ENCODE assay signal across 20 cellular contexts in genomic region chr3:83224101-83224868, GRCh38.
DNase-seq lines count a peak whose midpoint lies in the region; ATAC-seq and TF ChIP-seq lines count a peak whose summit lies in the region.
"Had no signal": no experiment of that assay in that cellular context is flagged by ENCODE, and none has a peak within 500 bp of the region (broad histone marks: within the 10 kb centered on the region; RNA-seq: fewer than 3 reads in every experiment).

No MANE protein-coding gene starts in this region.

- H3K27ac ChIP-seq in OCI-LY1 (ENCODE audit: low read depth, low read length, poor library complexity, severe bottlenecking), result no peak overlapping the region
- H3K27ac ChIP-seq: suprapubic skin had no signal

- H3K9me3 ChIP-seq in OCI-LY1 (ENCODE audit: low read length), result no peaks in the 10 kb centered on the region
- H3K9me3 ChIP-seq: suprapubic skin had no signal

- H3K9me2 ChIP-seq in OCI-LY1 (ENCODE audit: low read depth, low read length), result no peaks in the 10 kb centered on the region

- TF ChIP-seq CTCF in OCI-LY1 (IDR thresholded peaks at IDR 0.05; ENCODE audit: low read length) (no peak), choroid plexus epithelial cell (conservative IDR thresholded peaks at IDR 0.05; ENCODE audit: low read depth, low read length) (no peak)

- peak; percentile 5 for DNase-seq in Daoy (ENCODE audit: low read depth)
- DNase-seq in choroid plexus epithelial cell (ENCODE audit: low read depth), result peak; percentile 89
- peak; percentile 84 for DNase-seq in lung microvascular endothelial cell (ENCODE audit: low read depth in 2 of 2)
- DNase-seq in hypothalamus (lab: John Stamatoyannopoulos, UW), result no peak
- DNase-seq: activated CD8-positive, alpha-beta T cell treated with anti-CD3 and anti-CD28 coated beads, Interleukin-2, amount 10 ng/mL, durations not matched to agents 7 days and 5 days; activated naive CD4-positive, alpha-beta T cell treated with anti-CD3 and anti-CD28 coated beads for 36 hours; activated T-cell treated with anti-CD3 and anti-CD28 coated beads, Interleukin-2, amount 50 U/mL, for 24 hours; CD8-positive, alpha-beta T cell; DMS79; HFFc6; Kasumi-1; mucosa of descending colon; NCI-H1105; NCI-H69; T1000 had no signal

- H3K4me2 ChIP-seq in OCI-LY1 (ENCODE audit: low read length), result no peak overlapping the region

- H3K4me3 ChIP-seq in OCI-LY1 (ENCODE audit: low read depth, low read length, poor library complexity, severe bottlenecking) (no peak overlapping the region), choroid plexus epithelial cell (ENCODE audit: low read depth, low read length) (no peak overlapping the region)
- H3K4me3 ChIP-seq: mucosa of descending colon, suprapubic skin had no signal

- no peak for ATAC-seq in HG03439 (IDR thresholded peaks at IDR 0.05; ENCODE audit: unreplicated experiment)
- ATAC-seq in HG02588 (IDR thresholded peaks at IDR 0.05; ENCODE audit: unreplicated experiment), result no peak
- ATAC-seq: activated CD8-positive, alpha-beta T cell treated with anti-CD3 and anti-CD28 coated beads, Interleukin-2, amount 10 ng/mL, durations not matched to agents 7 days and 5 days; CD8-positive, alpha-beta T cell; mucosa of descending colon; SK-N-SH treated with all-trans-retinoic acid at 6 μM for 48 hours had no signal

- no peaks in the 10 kb centered on the region for H3K79me2 ChIP-seq in OCI-LY1 (ENCODE audit: insufficient read depth, low read length)

- H4K20me1 ChIP-seq in OCI-LY1 (ENCODE audit: insufficient read depth, low read length), result no peaks in the 10 kb centered on the region

- no peaks in the 10 kb centered on the region for H3K27me3 ChIP-seq in OCI-LY1 (ENCODE audit: insufficient read depth, low read length)
- H3K27me3 ChIP-seq: suprapubic skin had no signal

- no peak overlapping the region for H3K9ac ChIP-seq in OCI-LY1 (ENCODE audit: low read length)

- H2AFZ ChIP-seq in OCI-LY1 (ENCODE audit: low read length), result 0 out of 2 replicates have a peak overlapping the region, but pooled peaks have one; percentile 26

- no peaks in the 10 kb centered on the region for H3K36me3 ChIP-seq in OCI-LY1 (ENCODE audit: insufficient read depth, low read length)
- H3K36me3 ChIP-seq: suprapubic skin had no signal

- no peaks in the 10 kb centered on the region; the same call in 1 of the 2 replicates for H3F3A ChIP-seq in OCI-LY1 (ENCODE audit: insufficient read depth, low read length)

- peaks cover 6% of the 10 kb centered on the region for H3K4me1 ChIP-seq in OCI-LY1 (ENCODE audit: insufficient read depth, low read length, severe bottlenecking)
- H3K4me1 ChIP-seq: suprapubic skin had no signal

Comparison
In these comparisons a context has a peak if more than half of its experiments do, and no peak if none do; other contexts are left out.
1. DNase-seq: peak in Daoy (single experiment), choroid plexus epithelial cell (single experiment) and lung microvascular endothelial cell (2 of 2); none in hypothalamus (0 of 51).